Comparison of ENCODE assay signal across 8 cellular contexts in genomic region chr10:1708746-1709145, GRCh38. TPM values are rescaled to one million over a fixed set of nuclear protein-coding genes. Genes with fewer than 3 reads are reported as not detected.
"Had no signal": no experiment of that assay in that cellular context is flagged by ENCODE, and none has a peak within 500 bp of the region (broad histone marks: within the 10 kb centered on the region; RNA-seq: fewer than 3 reads in every experiment).

No MANE protein-coding gene starts in this region.

- ATAC-seq: HepG2, K562 had no signal

- H3K4me3 ChIP-seq: K562 had no signal

- H3K4me3 Mint-ChIP-seq: IgD-negative memory B cell had no signal

- H3K27ac ChIP-seq: HL-60 had no signal

- DNase-seq: IMR-90, KBM-7 had no signal

- H3K36me3 Mint-ChIP-seq: IgD-negative memory B cell had no signal

RNA-seq across cellular contexts. Expression of gene ADARB2, which starts 28.6 kb away (rescaled TPM):
- total RNA-seq: HepG2, HT-29, HT1080, IMR-90, K562 had no signal
